In genomic region chr10:102460836-102461186, GRCh38 we compare ENCODE assay signal across 8 cellular contexts. TPM values are rescaled to one million over a fixed set of nuclear protein-coding genes. Genes with fewer than 3 reads are reported as not detected.
DNase-seq lines count a peak whose midpoint lies in the region; ATAC-seq, FAIRE-seq and TF ChIP-seq lines count a peak whose summit lies in the region.

No MANE protein-coding gene starts in this region.

- H2BK5ac ChIP-seq in H1 (ENCODE audit: low read depth, low read length) (peak overlapping the region; percentile 87), neuronal stem cell (ENCODE audit: low read length) (no peak overlapping the region)

- H3K79me2 ChIP-seq in H1 (ENCODE audit: control insufficient read depth in 1 of 2, insufficient read depth in 2 of 2, low read length in 2 of 2) = no peaks in the 10 kb centered on the region

- H3K79me1 ChIP-seq in H1 (ENCODE audit: low read depth, low read length) (no peaks in the 10 kb centered on the region; the same call in 1 of the 2 replicates), neuronal stem cell (ENCODE audit: low read depth, low read length) (peaks cover 1% of the 10 kb centered on the region)

- H3K4me1 Mint-ChIP-seq in Calu3 (ENCODE audit: low read depth, unreplicated experiment) = peaks cover 32% of the 10 kb centered on the region

- BruUV-seq in Calu3 (replicated peaks; lab: Mats Ljungman, UMichigan) = no TSS peak

- H3K14ac ChIP-seq in H1 (ENCODE audit: insufficient read length) (no peak overlapping the region), neuronal stem cell (ENCODE audit: low read length) (no peak overlapping the region)

- TF ChIP-seq POLR2A in H1 (IDR thresholded peaks at IDR 0.05; ENCODE audit: control extremely low read depth in 1 of 2, low read depth in 2 of 2, low read length in 2 of 2) = no peak

- TF ChIP-seq CTCF in Calu3 (IDR thresholded peaks at IDR 0.05; ENCODE audit: unreplicated experiment) (no peak), H1 (IDR thresholded peaks at IDR 0.05; ENCODE audit: control extremely low read depth in 1 of 3, insufficient read depth in 1 of 3, low read depth in 1 of 3, low read length in 3 of 3) (no peak)

- H3K56ac ChIP-seq in H1 (replicated peaks; ENCODE audit: insufficient read length, low read depth, low read length) = no peak overlapping the region

- FAIRE-seq in H1 (lab: Jason Lieb, UNC) = no peak

- H2AFZ ChIP-seq in H1 (ENCODE audit: low read length) (peak overlapping the region; percentile 97), neuronal stem cell (ENCODE audit: low read length) (peak overlapping the region; percentile 89)

- H2BK120ac ChIP-seq in H1 (replicated peaks; ENCODE audit: low read depth, low read length) = no peak overlapping the region
- H2BK120ac ChIP-seq in neuronal stem cell (ENCODE audit: low read depth, low read length) = no peak overlapping the region

- POLR2A ChIA-PET in H1 (lab: Charles Lee; ENCODE audit: partially characterized antibody) = interaction anchor here (0.9 to 5.7 kb wide), 10 partner anchors 8 to 215 kb away, joined by 3 to 69 read pairs (median 6); partner anchors contain the start of genes C10orf95, CUEDC2, FBXL15 and GBF1

- peaks cover 8 to 24% (median 14%) of the 10 kb centered on the region in 4 experiments for H3K4me1 ChIP-seq in H1 (replicated peaks in 1 of 4; ENCODE audit: control insufficient read depth in 3 of 4, insufficient read depth in 4 of 4, low read length in 3 of 4)
- H3K4me1 ChIP-seq in neuronal stem cell (ENCODE audit: control insufficient read depth in 2 of 2, insufficient read depth in 1 of 2, low read depth in 1 of 2, low read length in 2 of 2) = peaks cover 13 to 23% of the 10 kb centered on the region in 2 donors

- H3K27me3 Mint-ChIP-seq in Calu3 (ENCODE audit: unreplicated experiment) = no peaks in the 10 kb centered on the region

- H2BK15ac ChIP-seq in H1 (ENCODE audit: low read length) (peak overlapping the region; percentile 66), neuronal stem cell (ENCODE audit: low read length) (no peak overlapping the region)

- no peaks in the 10 kb centered on the region for H3K9me3 ChIP-seq in MG63
- H3K9me3 ChIP-seq in H1 (ENCODE audit: insufficient read depth in 2 of 2, low read depth in 1 of 2, low read length in 1 of 2) = no peaks in the 10 kb centered on the region
- no peaks in the 10 kb centered on the region for H3K9me3 ChIP-seq in neuronal stem cell (replicated peaks in 1 of 2; ENCODE audit: control insufficient read depth in 2 of 2, insufficient read depth in 1 of 2, low read depth in 1 of 2, low read length in 2 of 2)

- no peak for TF ChIP-seq RAD21 in H1 (IDR thresholded peaks at IDR 0.05 in 1 of 2, conservative IDR thresholded peaks at IDR 0.05 in 1 of 2; ENCODE audit: low read depth in 2 of 2, low read length in 2 of 2)

- no peaks in the 10 kb centered on the region for H3K36me3 ChIP-seq in MG63
- peaks cover 0 to 11% (median 3%) of the 10 kb centered on the region in 4 experiments; a peak in 3 of 8 replicates for H3K36me3 ChIP-seq in H1 (ENCODE audit: control insufficient read depth in 2 of 4, insufficient read depth in 4 of 4, low read length in 3 of 4)
- H3K36me3 ChIP-seq in neuronal stem cell (replicated peaks in 1 of 2; ENCODE audit: control insufficient read depth in 2 of 2, insufficient read depth in 2 of 2, low read length in 2 of 2) = no peaks in the 10 kb centered on the region

- H4K20me1 ChIP-seq in H1 (replicated peaks in 1 of 2; ENCODE audit: control insufficient read depth in 1 of 2, insufficient read depth in 2 of 2, low read length in 2 of 2) = no peaks in the 10 kb centered on the region

- peak overlapping the region; percentile 97 for H3K4me3 Mint-ChIP-seq in Calu3 (ENCODE audit: low read depth, unreplicated experiment)

- 49% methylated on average over 8 of the region's 8 CpGs; no CpG with 5 or more reads in 1 of the 2 experiments for WGBS in H1 (ENCODE audit: extremely low coverage in 1 of 2, insufficient coverage in 1 of 2, insufficient read length in 1 of 2, insufficient replicate concordance in 2 of 2, low coverage in 1 of 2, low lambda C conversion rate in 2 of 2, missing lambda C conversion rate in 1 of 2), 2 experiments
- no CpG with 5 or more reads among the region's 8 CpGs for WGBS in neuronal stem cell (ENCODE audit: extremely low coverage in 2 of 2, insufficient read length in 2 of 2, insufficient replicate concordance in 1 of 2), 2 donors

- peak overlapping the region; percentile 75 to 94 for H3K4me2 ChIP-seq in H1 (ENCODE audit: insufficient read depth in 1 of 2, low read depth in 2 of 2, low read length in 2 of 2)
- H3K4me2 ChIP-seq in neuronal stem cell (ENCODE audit: insufficient read depth, low read length, poor library complexity, severe bottlenecking) = peak overlapping the region; percentile 49

- H4K91ac ChIP-seq in H1 (replicated peaks; ENCODE audit: insufficient read length, low read length) = peak overlapping the region; percentile 84
- no peak overlapping the region for H4K91ac ChIP-seq in neuronal stem cell (ENCODE audit: low read depth, low read length, poor library complexity)

- H4K5ac ChIP-seq in H1 (ENCODE audit: insufficient read length, low read depth, low read length) = peak overlapping the region; percentile 35

- peak overlapping the region; percentile 59 for H3K27ac Mint-ChIP-seq in Calu3 (ENCODE audit: unreplicated experiment)

- H3K27ac ChIP-seq in H1 (ENCODE audit: low read depth, low read length) = peak overlapping the region; percentile 51
- H3K27ac ChIP-seq in neuronal stem cell (replicated peaks; ENCODE audit: low read length) = no peak overlapping the region

- H2BK12ac ChIP-seq in H1 (ENCODE audit: low read depth, low read length) (peak overlapping the region; percentile 69), neuronal stem cell (ENCODE audit: low read length) (no peak overlapping the region)

- H3K27me3 ChIP-seq in MG63 = no peaks in the 10 kb centered on the region
- H3K27me3 ChIP-seq in H1 (replicated peaks in 1 of 4; ENCODE audit: control insufficient read depth in 3 of 4, extremely low read depth in 1 of 4, insufficient read depth in 3 of 4, low read length in 3 of 4) = peaks cover 0 to 5% (median 0%) of the 10 kb centered on the region in 4 experiments; a peak in 1 of 7 replicates
- peaks cover 0 to 20% (median 0%) of the 10 kb centered on the region in 3 experiments for H3K27me3 ChIP-seq in neuronal stem cell (ENCODE audit: control insufficient read depth in 3 of 3, insufficient read depth in 3 of 3, low read depth in 1 of 3, low read length in 3 of 3)

- H3K23me2 ChIP-seq in H1 (ENCODE audit: low read depth, low read length) = peaks cover 5% of the 10 kb centered on the region; the same call in 1 of the 2 replicates

- H3K4me3 ChIP-seq in MG63 = peak overlapping the region; percentile 30
- H3K4me3 ChIP-seq in H1 (ENCODE audit: extremely low read depth in 1 of 4, insufficient read depth in 2 of 4, low read depth in 3 of 4, low read length in 4 of 4) = peak overlapping the region in 2 of 4 experiments; percentile 50 to 75; a peak in 4 of 8 replicates
- peak overlapping the region; percentile 33 to 57 for H3K4me3 ChIP-seq in neuronal stem cell (ENCODE audit: low read length in 2 of 2)

- CTCF ChIA-PET in Calu3 (lab: Charles Lee) = interaction anchor here (0.6 kb wide), 1 partner anchor 100 kb away, joined by 5 read pairs; no protein-coding TSS in a partner anchor
- CTCF ChIA-PET in H1 (lab: Charles Lee; ENCODE audit: partially characterized antibody) = interaction anchor here (0.9 to 4.7 kb wide), 7 partner anchors 11 to 66 kb away, joined by 3 to 40 read pairs (median 9); partner anchors contain the start of genes C10orf95, CUEDC2 and FBXL15

- H3K4ac ChIP-seq in H1 (replicated peaks; ENCODE audit: insufficient read length, low read depth, low read length) (peak overlapping the region; percentile 3), neuronal stem cell (ENCODE audit: low read length) (no peak overlapping the region)

- H3K9ac ChIP-seq in H1 (replicated peaks in 1 of 4; ENCODE audit: extremely low read depth in 1 of 4, low read depth in 3 of 4, low read length in 3 of 4) (peak overlapping the region in 2 of 4 experiments; percentile 61 to 83; a peak in 5 of 7 replicates), neuronal stem cell (ENCODE audit: low read depth, low read length, poor library complexity) (no peak overlapping the region)

- DNase-seq in Calu3 (no peak), MG63 (no peak), H1 (ENCODE audit: low read depth in 1 of 2, low spot score in 2 of 2) (no peak), neuronal stem cell (ENCODE audit: low spot score) (no peak), putamen (ENCODE audit: low spot score) (no peak), ecto neural progenitor cell (ENCODE audit: low spot score) (no peak), HuH-7 (ENCODE audit: low spot score) (no peak)

- TF ChIP-seq EP300 in H1 (IDR thresholded peaks at IDR 0.05; ENCODE audit: borderline replicate concordance in 1 of 2, low read depth in 2 of 2, low read length in 2 of 2) = no peak

- peak; percentile 36 for ATAC-seq in GM21529 (IDR thresholded peaks at IDR 0.05; ENCODE audit: unreplicated experiment)

- H3K23ac ChIP-seq in H1 (ENCODE audit: insufficient read length) (no peak overlapping the region), neuronal stem cell (ENCODE audit: low read depth, low read length, poor library complexity) (no peak overlapping the region)

- no peaks in the 10 kb centered on the region for H3K9me3 Mint-ChIP-seq in Calu3 (ENCODE audit: low read depth, unreplicated experiment)

- H2AK5ac ChIP-seq in H1 (ENCODE audit: low read depth, low read length) (peak overlapping the region; percentile 88; the same call in 1 of the 2 replicates), neuronal stem cell (ENCODE audit: low read depth, low read length) (no peak overlapping the region)

- H2BK20ac ChIP-seq in H1 (ENCODE audit: low read length) = peak overlapping the region; percentile 28; the same call in 1 of the 2 replicates

- H3K18ac ChIP-seq in H1 (ENCODE audit: extremely low read depth, low read length) = peak overlapping the region; percentile 66
- peak overlapping the region; percentile 31 for H3K18ac ChIP-seq in neuronal stem cell (ENCODE audit: low read length)

- H3K36me3 Mint-ChIP-seq in Calu3 (ENCODE audit: insufficient read depth, unreplicated experiment) = peaks cover 21% of the 10 kb centered on the region

- intact Hi-C loops in Calu3 (cut with micrococcal nuclease; ENCODE audit: unreplicated experiment) = no loop called here

- H4K8ac ChIP-seq in H1 (ENCODE audit: extremely low read depth, insufficient read depth, low read length) = peak overlapping the region; percentile 47; the same call in 1 of the 2 replicates
- H4K8ac ChIP-seq in neuronal stem cell (ENCODE audit: low read depth, low read length) = peak overlapping the region; percentile 5

RNA-seq across cellular contexts. Expression of gene C10orf95, which starts 9.5 kb away (rescaled TPM):
- total RNA-seq in Calu3 (2022) = 0.57 and 0.59 TPM in 2 replicates
- not detected in 2 replicates for total RNA-seq in MG63 (2014; rRNA removed; shearing (Covaris generic); ENCODE audit: low replicate concordance)
- total RNA-seq in H1 (2021; fragmentation: NEBNext Ultra II Directional; extraction: Animal tissue kit (Norgen Biotek cat#: 25700)) = 0.34 and 0.44 TPM in 2 replicates
- 0.48 and 0.80 TPM in 2 replicates for polyA plus RNA-seq in H1 (2011; rRNA removed)
- polyA plus RNA-seq in H1 (2011; cell fraction: cytosol; rRNA removed) = 0.41 TPM
- 0.40 TPM for polyA plus RNA-seq in H1 (2011; cell fraction: nucleus; rRNA removed)
- polyA plus RNA-seq in H1 (2012, experiment 1 of 2) = 1.8 to 2.5 TPM (median 2.2 TPM) in 4 replicates
- 0.34 TPM for polyA plus RNA-seq in H1 (2012, experiment 2 of 2)
- 0.32 TPM for polyA plus RNA-seq in H1 (2013, experiment 1 of 2)
- 0.35 TPM for polyA plus RNA-seq in H1 (2013, experiment 2 of 2)
- polyA minus RNA-seq in H1 (2011; rRNA and poly(A)+ RNA removed) = 0.49 and 0.76 TPM in 2 replicates
- not detected for polyA minus RNA-seq in H1 (2011; cell fraction: cytosol; rRNA and poly(A)+ RNA removed)
- not detected for polyA minus RNA-seq in H1 (2011; cell fraction: nucleus; rRNA and poly(A)+ RNA removed)
- polyA plus RNA-seq in neuronal stem cell (2013, experiment 1 of 2) = 0.10 TPM
- 0.18 TPM for polyA plus RNA-seq in neuronal stem cell (2013, experiment 2 of 2)

RNA-seq across cellular contexts. Expression of gene CUEDC2, which starts 28.4 kb away (rescaled TPM):
- total RNA-seq in Calu3 (2022) = 38.1 and 43.8 TPM in 2 replicates
- total RNA-seq in MG63 (2014; rRNA removed; shearing (Covaris generic); ENCODE audit: low replicate concordance) = 92.1 and 151 TPM in 2 replicates
- total RNA-seq in H1 (2021; fragmentation: NEBNext Ultra II Directional; extraction: Animal tissue kit (Norgen Biotek cat#: 25700)) = 41.7 and 43.6 TPM in 2 replicates
- 55.2 and 66.7 TPM in 2 replicates for polyA plus RNA-seq in H1 (2011; rRNA removed)
- 64.7 TPM for polyA plus RNA-seq in H1 (2011; cell fraction: cytosol; rRNA removed)
- polyA plus RNA-seq in H1 (2011; cell fraction: nucleus; rRNA removed) = 85.7 TPM
- polyA plus RNA-seq in H1 (2012, experiment 1 of 2) = 34.9 to 55.7 TPM (median 49.6 TPM) in 4 replicates
- polyA plus RNA-seq in H1 (2012, experiment 2 of 2) = 50.4 TPM
- 59.5 TPM for polyA plus RNA-seq in H1 (2013, experiment 1 of 2)
- polyA plus RNA-seq in H1 (2013, experiment 2 of 2) = 62.0 TPM
- polyA minus RNA-seq in H1 (2011; rRNA and poly(A)+ RNA removed) = 15.2 and 16.5 TPM in 2 replicates
- 25.0 TPM for polyA minus RNA-seq in H1 (2011; cell fraction: cytosol; rRNA and poly(A)+ RNA removed)
- 17.6 TPM for polyA minus RNA-seq in H1 (2011; cell fraction: nucleus; rRNA and poly(A)+ RNA removed)
- 114 TPM for polyA plus RNA-seq in neuronal stem cell (2013, experiment 1 of 2)
- 113 TPM for polyA plus RNA-seq in neuronal stem cell (2013, experiment 2 of 2)

RNA-seq across cellular contexts. Expression of gene FBXL15, which starts 40.2 kb away (rescaled TPM):
- 5.5 and 6.4 TPM in 2 replicates for total RNA-seq in Calu3 (2022)
- total RNA-seq in MG63 (2014; rRNA removed; shearing (Covaris generic); ENCODE audit: low replicate concordance) = 10.7 and 11.2 TPM in 2 replicates
- total RNA-seq in H1 (2021; fragmentation: NEBNext Ultra II Directional; extraction: Animal tissue kit (Norgen Biotek cat#: 25700)) = 11.3 and 15.4 TPM in 2 replicates
- 22.6 and 29.2 TPM in 2 replicates for polyA plus RNA-seq in H1 (2011; rRNA removed)
- polyA plus RNA-seq in H1 (2011; cell fraction: cytosol; rRNA removed) = 24.4 TPM
- polyA plus RNA-seq in H1 (2011; cell fraction: nucleus; rRNA removed) = 29.1 TPM
- polyA plus RNA-seq in H1 (2012, experiment 1 of 2) = 6.3 to 17.2 TPM (median 16.5 TPM) in 4 replicates
- 12.9 TPM for polyA plus RNA-seq in H1 (2012, experiment 2 of 2)
- 8.9 TPM for polyA plus RNA-seq in H1 (2013, experiment 1 of 2)
- 8.0 TPM for polyA plus RNA-seq in H1 (2013, experiment 2 of 2)
- 1.7 and 1.8 TPM in 2 replicates for polyA minus RNA-seq in H1 (2011; rRNA and poly(A)+ RNA removed)
- polyA minus RNA-seq in H1 (2011; cell fraction: cytosol; rRNA and poly(A)+ RNA removed) = 9.8 TPM
- 9.6 TPM for polyA minus RNA-seq in H1 (2011; cell fraction: nucleus; rRNA and poly(A)+ RNA removed)
- 4.7 TPM for polyA plus RNA-seq in neuronal stem cell (2013, experiment 1 of 2)
- polyA plus RNA-seq in neuronal stem cell (2013, experiment 2 of 2) = 4.8 TPM

RNA-seq across cellular contexts. Expression of gene ACTR1A, which starts 41.7 kb away (rescaled TPM):
- total RNA-seq in Calu3 (2022) = 43.7 and 48.2 TPM in 2 replicates
- total RNA-seq in MG63 (2014; rRNA removed; shearing (Covaris generic); ENCODE audit: low replicate concordance) = 77.7 and 178 TPM in 2 replicates
- 86.3 and 88.0 TPM in 2 replicates for total RNA-seq in H1 (2021; fragmentation: NEBNext Ultra II Directional; extraction: Animal tissue kit (Norgen Biotek cat#: 25700))
- 78.6 and 79.7 TPM in 2 replicates for polyA plus RNA-seq in H1 (2011; rRNA removed)
- polyA plus RNA-seq in H1 (2011; cell fraction: cytosol; rRNA removed) = 82.7 TPM
- polyA plus RNA-seq in H1 (2011; cell fraction: nucleus; rRNA removed) = 137 TPM
- polyA plus RNA-seq in H1 (2012, experiment 1 of 2) = 70.2 to 86.1 TPM (median 80.4 TPM) in 4 replicates
- polyA plus RNA-seq in H1 (2012, experiment 2 of 2) = 89.0 TPM
- 46.5 TPM for polyA plus RNA-seq in H1 (2013, experiment 1 of 2)
- 47.5 TPM for polyA plus RNA-seq in H1 (2013, experiment 2 of 2)
- 141 and 153 TPM in 2 replicates for polyA minus RNA-seq in H1 (2011; rRNA and poly(A)+ RNA removed)
- polyA minus RNA-seq in H1 (2011; cell fraction: cytosol; rRNA and poly(A)+ RNA removed) = 62.0 TPM
- polyA minus RNA-seq in H1 (2011; cell fraction: nucleus; rRNA and poly(A)+ RNA removed) = 56.7 TPM
- 68.5 TPM for polyA plus RNA-seq in neuronal stem cell (2013, experiment 1 of 2)
- polyA plus RNA-seq in neuronal stem cell (2013, experiment 2 of 2) = 66.5 TPM

RNA-seq across cellular contexts. Expression of gene PSD, which starts 42.2 kb away (rescaled TPM):
- 0.34 and 0.35 TPM in 2 replicates for total RNA-seq in Calu3 (2022)
- not detected in 2 replicates for total RNA-seq in MG63 (2014; rRNA removed; shearing (Covaris generic); ENCODE audit: low replicate concordance)
- total RNA-seq in H1 (2021; fragmentation: NEBNext Ultra II Directional; extraction: Animal tissue kit (Norgen Biotek cat#: 25700)) = 5.6 and 6.0 TPM in 2 replicates
- polyA plus RNA-seq in H1 (2011; rRNA removed) = 5.4 and 8.0 TPM in 2 replicates
- polyA plus RNA-seq in H1 (2011; cell fraction: cytosol; rRNA removed) = 6.0 TPM
- 30.7 TPM for polyA plus RNA-seq in H1 (2011; cell fraction: nucleus; rRNA removed)
- polyA plus RNA-seq in H1 (2012, experiment 1 of 2) = 5.8 to 8.4 TPM (median 7.1 TPM) in 4 replicates
- polyA plus RNA-seq in H1 (2012, experiment 2 of 2) = 4.3 TPM
- 4.1 TPM for polyA plus RNA-seq in H1 (2013, experiment 1 of 2)
- 2.9 TPM for polyA plus RNA-seq in H1 (2013, experiment 2 of 2)
- 2.6 and 3.0 TPM in 2 replicates for polyA minus RNA-seq in H1 (2011; rRNA and poly(A)+ RNA removed)
- polyA minus RNA-seq in H1 (2011; cell fraction: cytosol; rRNA and poly(A)+ RNA removed) = 2.9 TPM
- 9.0 TPM for polyA minus RNA-seq in H1 (2011; cell fraction: nucleus; rRNA and poly(A)+ RNA removed)
- 2.4 TPM for polyA plus RNA-seq in neuronal stem cell (2013, experiment 1 of 2)
- polyA plus RNA-seq in neuronal stem cell (2013, experiment 2 of 2) = 1.9 TPM
